1 cellular context compared by ENCODE assay signal in genomic region chr11:57499983-57500461, GRCh38.
TF ChIP-seq lines count a peak whose summit lies in the region.

No MANE protein-coding gene starts in this region.

TF ChIP-seq in endothelial cell of umbilical vein, 7 proteins besides CTCF, POLR2A, EP300 and RAD21:
- TF ChIP-seq EZH2 (IDR thresholded peaks at IDR 0.05; ENCODE audit: borderline replicate concordance, low read depth, low read length, severe bottlenecking) (no peak), FOS (IDR thresholded peaks at IDR 0.05; ENCODE audit: borderline replicate concordance, insufficient read depth, low read length) (no peak), POLR2AphosphoS5 (IDR thresholded peaks at IDR 0.05; ENCODE audit: insufficient read depth, low read depth, low read length) (no peak), JUN (IDR thresholded peaks at IDR 0.05; ENCODE audit: borderline replicate concordance, insufficient read depth, insufficient read length, low read depth) (no peak), MYC (IDR thresholded peaks at IDR 0.05; ENCODE audit: low read depth, low read length) (no peak), MAX (IDR thresholded peaks at IDR 0.05; ENCODE audit: insufficient read depth, insufficient read length) (no peak), GATA2 (IDR thresholded peaks at IDR 0.05; ENCODE audit: insufficient read depth, insufficient read length, low read depth, low read length) (no peak)
